Comparison of ENCODE assay signal across 16 cellular contexts in genomic region chr17:63786961-63787711, GRCh38.
"Had no signal": no experiment of that assay in that cellular context is flagged by ENCODE, and none has a peak within 500 bp of the region (broad histone marks: within the 10 kb centered on the region; RNA-seq: fewer than 3 reads in every experiment).

No MANE protein-coding gene starts in this region.

- DNase-seq: activated B cell treated with CpG ODN at 0.5 μM for 24 hours; activated CD4-positive, alpha-beta T cell treated with anti-CD3 and anti-CD28 coated beads for 48 hours; activated CD8-positive, alpha-beta memory T cell treated with anti-CD3 and anti-CD28 coated beads for 24 hours; activated naive CD8-positive, alpha-beta T cell treated with anti-CD3 and anti-CD28 coated beads for 36 hours; amygdala; brain microvascular endothelial cell; cerebellar nuclear complex; effector memory CD4-positive, alpha-beta T cell; naive thymus-derived CD8-positive, alpha-beta T cell; retina; stimulated activated CD4-positive, alpha-beta T cell treated with anti-CD3 and anti-CD28 coated beads, Interleukin-15, amount 100 ng/mL, for 24 hours; stimulated activated CD4-positive, alpha-beta T cell treated with anti-CD3 and anti-CD28 coated beads, Interleukin-4, amount 100 ng/mL, for 1 hour; stimulated activated naive B cell treated with anti-CD40 and anti-IgM and Interleukin-4, amounts not matched to agents 10 μg/mL and 1 μg/mL and 100 μg/mL, for 72 hours had no signal

- ATAC-seq: left lobe of liver; naive thymus-derived CD8-positive, alpha-beta T cell; stimulated activated naive B cell treated with anti-CD40 and anti-IgM and Interleukin-4, amounts not matched to agents 10 μg/mL and 1 μg/mL and 100 μg/mL, for 72 hours had no signal

- H3K9me3 ChIP-seq: tibial nerve had no signal

- H3K27me3 ChIP-seq: brain microvascular endothelial cell, tibial nerve had no signal

- H3K27ac ChIP-seq: brain microvascular endothelial cell, tibial nerve had no signal

- H3K4me3 ChIP-seq: tibial nerve had no signal

- FAIRE-seq: islet of Langerhans had no signal
